Comparison of ENCODE assay signal across 20 cellular contexts in genomic region chr7:69748530-69748929, GRCh38.
DNase-seq lines count a peak whose midpoint lies in the region; ATAC-seq and TF ChIP-seq lines count a peak whose summit lies in the region.
"Had no signal": no experiment of that assay in that cellular context is flagged by ENCODE, and none has a peak within 500 bp of the region (broad histone marks: within the 10 kb centered on the region; RNA-seq: fewer than 3 reads in every experiment).

No MANE protein-coding gene starts in this region.

- H3K4me2 ChIP-seq in SK-N-SH: no peak overlapping the region
- no peak overlapping the region for H3K4me2 ChIP-seq in OCI-LY1 (ENCODE audit: low read length)
- H3K4me2 ChIP-seq: PC-9 had no signal

- H3K9ac ChIP-seq in SK-N-SH (no peak overlapping the region), OCI-LY1 (ENCODE audit: low read length) (no peak overlapping the region)

- H3K4me3 Mint-ChIP-seq in stimulated activated effector memory CD8-positive, alpha-beta T cell treated with anti-CD3 and anti-CD28 coated beads, Interleukin-12 subunit alpha, Interleukin-12 subunit beta, amount 100 ng/mL, for 72 hours: no peak overlapping the region

- TF ChIP-seq RAD21 in SK-N-SH (IDR thresholded peaks at IDR 0.05; ENCODE audit: low read length): no peak

- no peak overlapping the region for H3K27ac ChIP-seq in SK-N-SH (ENCODE audit: low read depth in 2 of 2, low read length in 1 of 2)
- peak overlapping the region; percentile 6 for H3K27ac ChIP-seq in OCI-LY1 (ENCODE audit: low read depth, low read length, poor library complexity, severe bottlenecking)
- H3K27ac ChIP-seq: C4-2B, HL-60, PC-9, SJSA1 had no signal

- CTCF ChIA-PET in SK-N-SH (lab: Yijun Ruan, JAX): interaction anchor here (0.6 to 1.8 kb wide), 5 partner anchors 8 to 463 kb away, joined by 3 to 5 read pairs (median 3); no protein-coding TSS in a partner anchor

- H3K79me2 ChIP-seq in SK-N-SH (ENCODE audit: insufficient read depth) (peaks cover 16% of the 10 kb centered on the region; the same call in 1 of the 2 replicates), OCI-LY1 (ENCODE audit: insufficient read depth, low read length) (peaks cover 99% of the 10 kb centered on the region)

- H3F3A ChIP-seq in SK-N-SH (replicated peaks; ENCODE audit: insufficient read depth) (no peaks in the 10 kb centered on the region), OCI-LY1 (ENCODE audit: insufficient read depth, low read length) (no peaks in the 10 kb centered on the region)

- H3K27me3 ChIP-seq in SK-N-SH (ENCODE audit: insufficient read depth): no peaks in the 10 kb centered on the region
- H3K27me3 ChIP-seq in OCI-LY1 (ENCODE audit: insufficient read depth, low read length): no peaks in the 10 kb centered on the region
- H3K27me3 ChIP-seq: SJSA1 had no signal

- TF ChIP-seq CTCF in SK-N-SH (IDR thresholded peaks at IDR 0.05) (no peak), OCI-LY1 (IDR thresholded peaks at IDR 0.05; ENCODE audit: low read length) (no peak), fibroblast of mammary gland (conservative IDR thresholded peaks at IDR 0.05; ENCODE audit: control insufficient read depth, insufficient read depth, low read depth, low read length) (no peak)

- H3K9me3 Mint-ChIP-seq in stimulated activated effector memory CD8-positive, alpha-beta T cell treated with anti-CD3 and anti-CD28 coated beads, Interleukin-12 subunit alpha, Interleukin-12 subunit beta, amount 100 ng/mL, for 72 hours: no peaks in the 10 kb centered on the region

- H3K4me1 Mint-ChIP-seq in stimulated activated effector memory CD8-positive, alpha-beta T cell treated with anti-CD3 and anti-CD28 coated beads, Interleukin-12 subunit alpha, Interleukin-12 subunit beta, amount 100 ng/mL, for 72 hours: peaks cover 5% of the 10 kb centered on the region

- H3K36me3 ChIP-seq in SK-N-SH (replicated peaks in 1 of 2; ENCODE audit: control insufficient read depth in 1 of 2, insufficient read depth in 2 of 2, low read length in 1 of 2) (no peaks in the 10 kb centered on the region), OCI-LY1 (ENCODE audit: insufficient read depth, low read length) (peaks cover 9% of the 10 kb centered on the region; the same call in 1 of the 2 replicates)
- H3K36me3 ChIP-seq: HAP-1, SJSA1 had no signal

- no peaks in the 10 kb centered on the region for H3K36me3 Mint-ChIP-seq in stimulated activated effector memory CD8-positive, alpha-beta T cell treated with anti-CD3 and anti-CD28 coated beads, Interleukin-12 subunit alpha, Interleukin-12 subunit beta, amount 100 ng/mL, for 72 hours

- no peaks in the 10 kb centered on the region for H3K9me2 ChIP-seq in SK-N-SH
- H3K9me2 ChIP-seq in OCI-LY1 (ENCODE audit: low read depth, low read length): no peaks in the 10 kb centered on the region

- POLR2A ChIA-PET in SK-N-SH (lab: Yijun Ruan, JAX): no interaction called here

- H3K9me3 ChIP-seq in SK-N-SH (no peaks in the 10 kb centered on the region), OCI-LY1 (ENCODE audit: low read length) (no peaks in the 10 kb centered on the region)
- H3K9me3 ChIP-seq: HAP-1, SJSA1 had no signal

- H4K20me1 ChIP-seq in SK-N-SH (ENCODE audit: insufficient read depth): peaks cover 26% of the 10 kb centered on the region
- H4K20me1 ChIP-seq in OCI-LY1 (ENCODE audit: insufficient read depth, low read length): no peaks in the 10 kb centered on the region

- peak overlapping the region; percentile 43 for H3K27ac Mint-ChIP-seq in stimulated activated effector memory CD8-positive, alpha-beta T cell treated with anti-CD3 and anti-CD28 coated beads, Interleukin-12 subunit alpha, Interleukin-12 subunit beta, amount 100 ng/mL, for 72 hours

- H3K4me1 ChIP-seq in SK-N-SH (ENCODE audit: control insufficient read depth in 1 of 2, insufficient read depth in 2 of 2, low read depth in 1 of 2, low read length in 1 of 2): peaks cover 0 to 7% of the 10 kb centered on the region in 2 experiments; a peak in 2 of 4 replicates
- peaks cover 81% of the 10 kb centered on the region for H3K4me1 ChIP-seq in OCI-LY1 (ENCODE audit: insufficient read depth, low read length, severe bottlenecking)
- H3K4me1 ChIP-seq: SJSA1 had no signal

- ATAC-seq in SK-N-SH treated with all-trans-retinoic acid at 6 μM for 48 hours: peak; percentile 45
- ATAC-seq in stimulated activated effector memory CD8-positive, alpha-beta T cell treated with anti-CD3 and anti-CD28 coated beads, Interleukin-12 subunit alpha, Interleukin-12 subunit beta, amount 100 ng/mL, for 72 hours: peak; percentile 83
- ATAC-seq: K562 had no signal

- H3K4me3 ChIP-seq in SK-N-SH (ENCODE audit: low read depth in 2 of 2, low read length in 1 of 2): no peak overlapping the region
- no peak overlapping the region for H3K4me3 ChIP-seq in OCI-LY1 (ENCODE audit: low read depth, low read length, poor library complexity, severe bottlenecking)
- no peak overlapping the region for H3K4me3 ChIP-seq in fibroblast of mammary gland (ENCODE audit: control insufficient read depth, low read depth, low read length)
- H3K4me3 ChIP-seq: HAP-1, K562, PC-9, SJSA1 had no signal

- TF ChIP-seq EP300 in SK-N-SH (IDR thresholded peaks at IDR 0.05; ENCODE audit: borderline replicate concordance in 1 of 2, low read depth in 1 of 2, low read length in 1 of 2): no peak

- DNase-seq in SK-N-SH (no peak), fibroblast of mammary gland (ENCODE audit: low read depth) (peak; percentile 39), NCI-H524 (lab: John Stamatoyannopoulos, UW) (no peak), DMS 273 treated with DMSO at 0.1 percent for 48 hours (lab: John Stamatoyannopoulos, UW) (no peak)
- no peak for DNase-seq in stimulated activated effector memory CD8-positive, alpha-beta T cell treated with anti-CD3 and anti-CD28 coated beads, Interleukin-12 subunit alpha, Interleukin-12 subunit beta, amount 100 ng/mL, for 72 hours (ENCODE audit: low spot score in 2 of 2)
- DNase-seq in stimulated activated CD8-positive, alpha-beta memory T cell treated with anti-CD3 and anti-CD28 coated beads, Interleukin-4, amount 100 ng/mL, for 48 hours: no peak
- DNase-seq: 8988T, MV-4-11, NCI-H1930, NCI-H2171 treated with DMSO at 0.1 percent for 48 hours, NCI-H446 treated with DMSO at 0.1 percent for 48 hours, NCI-H774, PC-9 had no signal

- H2AFZ ChIP-seq in SK-N-SH (ENCODE audit: low read depth): no peak overlapping the region
- H2AFZ ChIP-seq in OCI-LY1 (ENCODE audit: low read length): no peak overlapping the region
- H2AFZ ChIP-seq: PC-9 had no signal

TF ChIP-seq in SK-N-SH treated with all-trans-retinoic acid at 6 μM for 48 hours, 23 proteins besides CTCF, POLR2A, EP300 and RAD21:
- TF ChIP-seq ZFP3 (CRISPR knock-in tag; IDR thresholded peaks at IDR 0.05) (no peak), ISL1 (CRISPR knock-in tag; IDR thresholded peaks at IDR 0.05) (no peak), ZNF565 (CRISPR knock-in tag; conservative IDR thresholded peaks at IDR 0.05; ENCODE audit: low read depth) (no peak), POU6F1 (CRISPR knock-in tag; IDR thresholded peaks at IDR 0.05; ENCODE audit: borderline replicate concordance, low read depth) (no peak)

TF ChIP-seq in SK-N-SH, 30 proteins besides CTCF, POLR2A, EP300 and RAD21:
- TF ChIP-seq RXRA (IDR thresholded peaks at IDR 0.05; ENCODE audit: borderline replicate concordance, low read depth) (no peak), FOXJ3 (CRISPR knock-in tag; IDR thresholded peaks at IDR 0.05) (no peak), PBX3 (IDR thresholded peaks at IDR 0.05) (no peak), JUND (IDR thresholded peaks at IDR 0.05) (no peak), MAX (IDR thresholded peaks at IDR 0.05; ENCODE audit: low read depth) (no peak), FOXM1 (IDR thresholded peaks at IDR 0.05; ENCODE audit: low read depth) (no peak), POLR2AphosphoS5 (IDR thresholded peaks at IDR 0.05; ENCODE audit: low read depth, low read length) (no peak), SMC3 (IDR thresholded peaks at IDR 0.05; ENCODE audit: low read depth, low read length) (no peak), ZBTB33 (IDR thresholded peaks at IDR 0.05; ENCODE audit: borderline replicate concordance, low read depth) (no peak), YY1 (IDR thresholded peaks at IDR 0.05; ENCODE audit: low read depth) (no peak), SIN3A (IDR thresholded peaks at IDR 0.05; ENCODE audit: borderline replicate concordance, low read depth, low read length) (no peak), NFIC (IDR thresholded peaks at IDR 0.05; ENCODE audit: borderline replicate concordance) (no peak), TCF12 (IDR thresholded peaks at IDR 0.05) (no peak), ELF1 (IDR thresholded peaks at IDR 0.05) (no peak)
